ENCODE assay signal across 9 cellular contexts in genomic region chr5:115461506-115462290, GRCh38.
DNase-seq lines count a peak whose midpoint lies in the region; ATAC-seq and TF ChIP-seq lines count a peak whose summit lies in the region.
"Had no signal": no experiment of that assay in that cellular context is flagged by ENCODE, and none has a peak within 500 bp of the region (broad histone marks: within the 10 kb centered on the region; RNA-seq: fewer than 3 reads in every experiment).

No MANE protein-coding gene starts in this region.

- H3K4me1 ChIP-seq in HCT116 (ENCODE audit: control insufficient read depth in 1 of 2, insufficient read depth in 2 of 2, low read length in 2 of 2) (peaks cover 25 to 99% of the 10 kb centered on the region in 2 experiments), right cardiac atrium (ENCODE audit: control insufficient read depth, insufficient read depth, low read length) (peaks cover 5% of the 10 kb centered on the region)

- no peaks in the 10 kb centered on the region for H3K79me2 ChIP-seq in HCT116 (ENCODE audit: insufficient read depth, low read length)

- ATAC-seq in HCT116, result peak; percentile 78
- ATAC-seq in SK-N-SH treated with all-trans-retinoic acid at 6 μM for 48 hours, result peak; percentile 40
- ATAC-seq in right cardiac atrium, result peak; percentile 54 to 59
- no peak for ATAC-seq in HG03025 (IDR thresholded peaks at IDR 0.05; ENCODE audit: low FRiP score, unreplicated experiment)

- TF ChIP-seq POLR2A in HCT116 (IDR thresholded peaks at IDR 0.05; ENCODE audit: borderline replicate concordance, extremely low read depth, insufficient read depth, insufficient read length), result no peak

- peak overlapping the region; percentile 71 for H3K4me2 ChIP-seq in HCT116 (ENCODE audit: low read length)

- H3K4me3 ChIP-seq in HCT116 (replicated peaks in 1 of 2; ENCODE audit: low read depth in 1 of 2, low read length in 2 of 2), result peak overlapping the region in 1 of 2 experiments; percentile 27; a peak in 2 of 4 replicates
- H3K4me3 ChIP-seq in right cardiac atrium (ENCODE audit: low read length), result no peak overlapping the region
- H3K4me3 ChIP-seq: Peyer's patch had no signal

- BruUV-seq in HCT116 (replicated peaks; lab: Mats Ljungman, UMichigan), result no TSS peak

- TF ChIP-seq RAD21 in HCT116 (IDR thresholded peaks at IDR 0.05; ENCODE audit: low read depth), result peak; percentile 11; the same call in 1 of the 2 replicates

- H3K9me3 ChIP-seq in HCT116 (ENCODE audit: control insufficient read depth in 1 of 2, insufficient read depth in 1 of 2, low read depth in 1 of 2, low read length in 2 of 2) (no peaks in the 10 kb centered on the region), right cardiac atrium (ENCODE audit: control insufficient read depth, low read length) (no peaks in the 10 kb centered on the region)
- H3K9me3 ChIP-seq: Peyer's patch had no signal

- H3K27ac ChIP-seq in HCT116 (ENCODE audit: low read depth, low read length), result peak overlapping the region; percentile 73
- no peak overlapping the region for H3K27ac ChIP-seq in right cardiac atrium (ENCODE audit: low read length)

- TF ChIP-seq CTCF in HCT116 (IDR thresholded peaks at IDR 0.05 in 2 of 3, conservative IDR thresholded peaks at IDR 0.05 in 1 of 3; ENCODE audit: borderline replicate concordance in 1 of 3, insufficient read depth in 1 of 3, low read depth in 2 of 3, low read length in 2 of 3), result no peak

- intact Hi-C loops in HCT116 (cut with micrococcal nuclease), result loop anchor here (5.0 kb wide), 2 partner anchors 71 to 79 kb away; no protein-coding TSS in a partner anchor
- intact Hi-C loops in right cardiac atrium (cut with DNase I), result no loop called here

- no peaks in the 10 kb centered on the region for H3K36me3 ChIP-seq in HCT116 (ENCODE audit: control insufficient read depth in 1 of 2, insufficient read depth in 2 of 2, low read length in 2 of 2)
- H3K36me3 ChIP-seq: Peyer's patch had no signal

- H3K27me3 ChIP-seq in HCT116 (ENCODE audit: insufficient read depth, low read length) (no peaks in the 10 kb centered on the region), right cardiac atrium (ENCODE audit: control insufficient read depth, insufficient read depth) (no peaks in the 10 kb centered on the region)
- H3K27me3 ChIP-seq: Peyer's patch had no signal

- H2AFZ ChIP-seq in HCT116 (ENCODE audit: low read depth, low read length, poor library complexity, severe bottlenecking), result no peak overlapping the region

- CTCF ChIA-PET in HCT116 (lab: Charles Lee), result interaction anchor here (1.1 to 1.2 kb wide), 2 partner anchors 84 to 112 kb away, joined by 3 to 5 read pairs; no protein-coding TSS in a partner anchor

- no peaks in the 10 kb centered on the region for H3K9me2 ChIP-seq in HCT116 (ENCODE audit: insufficient read depth)

- H4K20me1 ChIP-seq in HCT116 (ENCODE audit: insufficient read depth), result no peaks in the 10 kb centered on the region

- DNase-seq in Daoy (ENCODE audit: low read depth) (peak; percentile 92), HCT116 (ENCODE audit: low read depth, low spot score) (peak; percentile 89), right cardiac atrium (no peak), NCI-H1436 (lab: John Stamatoyannopoulos, UW) (no peak), NCI-H345 (lab: John Stamatoyannopoulos, UW) (no peak), NCI-H2171 treated with DMSO at 0.1 percent for 48 hours (lab: John Stamatoyannopoulos, UW) (no peak)

- RAD21 ChIA-PET in HCT116 (lab: Charles Lee; ENCODE audit: low non-redundant PET in 1 of 2, low total read pairs in 2 of 2, uncharacterized antibody in 2 of 2, unreplicated experiment in 2 of 2), result no interaction called here

- POLR2A ChIA-PET in HCT116 (lab: Charles Lee), result interaction anchor here (0.6 to 1.4 kb wide), 6 partner anchors 10 to 112 kb away, joined by 3 to 4 read pairs (median 3); no protein-coding TSS in a partner anchor

- peak overlapping the region; percentile 50 for H3K9ac ChIP-seq in HCT116 (ENCODE audit: low read length)

TF ChIP-seq in HCT116, 20 proteins besides CTCF, POLR2A, EP300 and RAD21 (continues in another document):
- TF ChIP-seq EGR1 (IDR thresholded peaks at IDR 0.05; ENCODE audit: low read depth) (no peak; the same call in 1 of the 2 replicates), YY1 (IDR thresholded peaks at IDR 0.05; ENCODE audit: extremely low read depth, insufficient replicate concordance, low read depth, low read length) (peak; percentile 65), SIN3A (IDR thresholded peaks at IDR 0.05; ENCODE audit: low read depth) (peak; percentile 51), JUND (IDR thresholded peaks at IDR 0.05) (peak; percentile 79), CBX3 (IDR thresholded peaks at IDR 0.05; ENCODE audit: low read depth) (peak; percentile 41; the same call in 1 of the 2 replicates), ZFX (IDR thresholded peaks at IDR 0.05) (no peak), REST (IDR thresholded peaks at IDR 0.05; ENCODE audit: low read depth) (no peak), SRF (IDR thresholded peaks at IDR 0.05; ENCODE audit: low read depth) (peak; percentile 15; the same call in 1 of the 2 replicates), CEBPB (IDR thresholded peaks at IDR 0.05; ENCODE audit: low read depth) (peak; percentile 70), FOSL1 (IDR thresholded peaks at IDR 0.05; ENCODE audit: low read depth) (peak; percentile 80)

TF ChIP-seq in SK-N-SH treated with all-trans-retinoic acid at 6 μM for 48 hours, 23 proteins besides CTCF, POLR2A, EP300 and RAD21:
- TF ChIP-seq ISL1 (CRISPR knock-in tag; IDR thresholded peaks at IDR 0.05) (peak; percentile 9; the same call in 1 of the 2 replicates), SNAI2 (CRISPR knock-in tag; IDR thresholded peaks at IDR 0.05) (no peak), TOX (CRISPR knock-in tag; IDR thresholded peaks at IDR 0.05; ENCODE audit: borderline replicate concordance) (peak; percentile 28; the same call in 1 of the 2 replicates)

Comparison
In these comparisons a context has a peak if more than half of its experiments do, and no peak if none do; other contexts are left out.
1. DNase-seq: peak in Daoy (single experiment) and HCT116 (single experiment); none in right cardiac atrium (0 of 3), NCI-H1436 (single experiment), NCI-H345 (single experiment) and NCI-H2171 treated with DMSO at 0.1 percent for 48 hours (single experiment).